ENCODE assay signal across 2 cellular contexts in the genomic region with DNA sequence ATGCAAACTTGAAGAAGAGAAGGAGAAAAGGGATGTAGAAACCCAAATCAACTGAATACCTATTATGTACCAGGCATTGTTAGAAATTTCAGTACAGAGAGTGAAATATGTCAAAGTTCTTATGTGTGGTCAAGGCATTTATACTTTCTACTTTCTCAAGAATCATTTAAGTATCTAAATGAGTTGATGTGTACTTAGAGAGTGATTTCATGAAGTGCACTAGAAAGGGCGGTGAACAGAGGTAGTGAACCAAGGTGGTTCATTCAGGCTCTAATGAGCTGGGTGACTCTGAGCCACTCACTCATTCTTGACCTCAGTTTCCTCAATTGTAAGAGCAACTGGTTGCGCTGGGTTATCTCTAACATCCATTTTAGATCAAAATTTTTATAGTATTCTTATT.
TF ChIP-seq lines count a peak whose summit lies in the region.

No MANE protein-coding gene starts in this region.

TF ChIP-seq in IMR-90, 13 proteins besides CTCF, POLR2A, EP300 and RAD21:
- TF ChIP-seq NFE2L2 (IDR thresholded peaks at IDR 0.05; ENCODE audit: low read depth, low read length): no peak
- TF ChIP-seq MXI1 (IDR thresholded peaks at IDR 0.05; ENCODE audit: borderline replicate concordance, low read depth, low read length): no peak
- no peak for TF ChIP-seq MAFK (IDR thresholded peaks at IDR 0.05; ENCODE audit: low read depth, low read length)
- TF ChIP-seq FOS (IDR thresholded peaks at IDR 0.05; ENCODE audit: low read depth, low read length): no peak

TF ChIP-seq in GM23338, 12 proteins besides CTCF, POLR2A, EP300 and RAD21:
- TF ChIP-seq POLR2AphosphoS5 (IDR thresholded peaks at IDR 0.05; ENCODE audit: low read depth) (no peak), STAT1 (IDR thresholded peaks at IDR 0.05; ENCODE audit: unreplicated experiment) (no peak), EZH2 (IDR thresholded peaks at IDR 0.05; ENCODE audit: low read depth, unreplicated experiment) (no peak), ZNF114 (CRISPR knock-in tag; IDR thresholded peaks at IDR 0.05) (no peak), JUNB (IDR thresholded peaks at IDR 0.05; ENCODE audit: unreplicated experiment) (no peak), REST (IDR thresholded peaks at IDR 0.05; ENCODE audit: unreplicated experiment) (no peak), NANOG (IDR thresholded peaks at IDR 0.05; ENCODE audit: borderline replicate concordance) (no peak), CREB1 (CRISPR knock-in tag; IDR thresholded peaks at IDR 0.05; ENCODE audit: low read depth) (no peak), ZNF331 (CRISPR knock-in tag; IDR thresholded peaks at IDR 0.05; ENCODE audit: low read depth) (no peak)
- TF ChIP-seq, protein P1, sequence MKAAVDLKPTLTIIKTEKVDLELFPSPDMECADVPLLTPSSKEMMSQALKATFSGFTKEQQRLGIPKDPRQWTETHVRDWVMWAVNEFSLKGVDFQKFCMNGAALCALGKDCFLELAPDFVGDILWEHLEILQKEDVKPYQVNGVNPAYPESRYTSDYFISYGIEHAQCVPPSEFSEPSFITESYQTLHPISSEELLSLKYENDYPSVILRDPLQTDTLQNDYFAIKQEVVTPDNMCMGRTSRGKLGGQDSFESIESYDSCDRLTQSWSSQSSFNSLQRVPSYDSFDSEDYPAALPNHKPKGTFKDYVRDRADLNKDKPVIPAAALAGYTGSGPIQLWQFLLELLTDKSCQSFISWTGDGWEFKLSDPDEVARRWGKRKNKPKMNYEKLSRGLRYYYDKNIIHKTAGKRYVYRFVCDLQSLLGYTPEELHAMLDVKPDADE (IDR thresholded peaks at IDR 0.05): no peak
